In the genomic region with DNA sequence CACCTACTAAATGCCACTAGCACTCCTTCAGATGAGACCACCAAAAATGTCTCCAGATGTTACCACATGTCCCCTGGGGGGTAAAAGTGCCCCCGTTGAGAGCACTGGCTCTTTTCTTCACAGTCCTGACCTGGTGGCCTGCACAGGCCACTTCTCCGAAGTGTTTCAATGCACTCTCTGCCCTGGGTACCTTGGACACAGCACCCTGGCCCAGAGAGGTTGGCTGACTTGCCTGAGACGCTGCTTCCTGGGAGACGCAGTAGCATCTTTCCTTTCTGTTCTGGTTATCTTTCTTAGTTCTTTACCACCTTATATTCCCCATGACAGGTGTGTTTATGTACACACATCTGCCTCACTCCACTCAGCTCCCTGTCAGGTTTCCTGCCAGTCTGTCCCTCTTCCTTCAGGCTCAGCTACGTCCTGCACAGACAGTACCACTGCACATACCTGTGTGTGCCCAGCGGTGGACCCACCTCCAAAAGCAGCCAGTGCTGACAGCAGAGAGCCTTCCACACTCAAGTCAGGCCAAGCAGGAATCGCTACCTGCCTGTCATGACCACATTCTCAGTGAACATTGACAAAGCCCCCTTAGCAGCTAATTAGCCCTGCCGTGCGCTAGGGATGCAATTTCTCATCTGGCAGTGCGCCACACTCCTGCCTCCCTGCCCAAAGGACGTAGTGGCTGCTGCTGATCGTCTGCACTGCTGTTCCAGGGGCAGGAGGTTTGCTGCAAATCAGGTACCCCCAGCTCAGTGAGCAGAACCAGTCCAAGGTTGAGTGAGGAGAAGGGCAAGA, we compare ENCODE assay signal across 2 cellular contexts.
A peak's percentile ranks its signal among the peaks of the same experiment; 100 is the strongest.
TF ChIP-seq lines count a peak whose summit lies in the region.

No MANE protein-coding gene starts in this region.

TF ChIP-seq in K562, 482 proteins besides CTCF, POLR2A, EP300 and RAD21:
- no peak for TF ChIP-seq SMC3 (conservative IDR thresholded peaks at IDR 0.05; ENCODE audit: insufficient read depth, low read depth, low read length)
- TF ChIP-seq NFIC (IDR thresholded peaks at IDR 0.05): peak; percentile 39

TF ChIP-seq in GM12891, 5 proteins besides CTCF, POLR2A, EP300 and RAD21:
- TF ChIP-seq POU2F2 (IDR thresholded peaks at IDR 0.05; ENCODE audit: low read depth, low read length) (no peak), TAF1 (IDR thresholded peaks at IDR 0.05; ENCODE audit: low read depth, low read length) (no peak), PAX5 (IDR thresholded peaks at IDR 0.05; ENCODE audit: insufficient read depth, low read length, severe bottlenecking) (no peak), POLR2AphosphoS5 (IDR thresholded peaks at IDR 0.05; ENCODE audit: low read depth, low read length) (no peak), SPI1 (IDR thresholded peaks at IDR 0.05; ENCODE audit: low read depth, low read length) (no peak)
TF ChIP-seq in GM12891: peak in this region for 0.
